Comparison of ENCODE assay signal across 8 cellular contexts in the genomic region with DNA sequence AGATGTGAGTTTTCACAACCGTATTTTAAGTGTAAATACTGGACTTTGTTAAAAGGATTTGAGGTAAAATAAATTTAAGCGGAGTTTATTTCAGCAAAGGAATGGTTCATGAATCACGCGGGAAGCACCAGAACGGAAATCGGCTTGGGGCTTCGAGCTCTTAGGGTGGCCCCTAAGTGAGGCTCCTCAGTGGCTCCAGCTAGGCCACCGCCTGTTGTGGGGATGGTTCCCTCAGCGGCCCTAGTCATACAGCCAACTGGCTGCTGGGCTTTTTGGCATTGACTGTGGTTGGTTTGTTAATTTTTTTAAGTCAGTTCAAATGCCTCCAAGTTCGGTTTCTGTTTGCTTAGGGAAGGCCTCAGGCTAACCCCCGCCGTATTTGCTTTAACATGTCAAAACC.
DNase-seq lines count a peak whose midpoint lies in the region; ATAC-seq, FAIRE-seq and TF ChIP-seq lines count a peak whose summit lies in the region.
"Not testable (repeated sequence)": the region's sequence is repeated elsewhere in the genome, so short reads cannot be mapped to it uniquely, and the experiment has no call there.

No MANE protein-coding gene starts in this region.

- TF ChIP-seq POLR2A in HCT116 (IDR thresholded peaks at IDR 0.05; ENCODE audit: borderline replicate concordance, extremely low read depth, insufficient read depth, insufficient read length); K562 (conservative IDR thresholded peaks at IDR 0.05): not testable (repeated sequence)

- peak overlapping the region; percentile 32 for H3K4me3 Mint-ChIP-seq in activated CD8-positive, alpha-beta T cell treated with anti-CD3 and anti-CD28 coated beads for 36 hours
- H3K4me3 Mint-ChIP-seq in glutamatergic neuron (ENCODE audit: unreplicated experiment) (peak overlapping the region; percentile 76), type B pancreatic cell (peak overlapping the region; percentile 75)

- H3K27me3 ChIP-seq in HCT116 (ENCODE audit: insufficient read depth, low read length); Panc1 (ENCODE audit: control insufficient read depth, insufficient read depth, low read length); K562 (ENCODE audit: control insufficient read depth in 2 of 2, insufficient read depth in 2 of 2, low read length in 2 of 2); left lung; pancreas: not testable (repeated sequence)

- not testable (repeated sequence) for H3K9ac ChIP-seq in HCT116 (ENCODE audit: low read length)
- H3K9ac ChIP-seq in K562 (ENCODE audit: insufficient read depth in 1 of 2, low read depth in 2 of 2, low read length in 2 of 2) = peak overlapping the region in 1 of 2 experiments; percentile 45; a peak in 2 of 4 replicates

- not testable (repeated sequence) for H4K20me1 ChIP-seq in HCT116 (ENCODE audit: insufficient read depth); K562 (replicated peaks; ENCODE audit: control insufficient read depth, insufficient read depth, low read length)

- peak overlapping the region; percentile 25; the same call in 1 of the 2 replicates for H3K4me2 ChIP-seq in HCT116 (ENCODE audit: low read length)
- not testable (repeated sequence) for H3K4me2 ChIP-seq in K562 (ENCODE audit: insufficient read depth, low read length)

- not testable (repeated sequence) for H3K9me2 ChIP-seq in HCT116 (ENCODE audit: insufficient read depth)

- not testable (repeated sequence) for TF ChIP-seq RAD21 in HCT116 (IDR thresholded peaks at IDR 0.05; ENCODE audit: low read depth); K562 (CRISPR knock-in tag; conservative IDR thresholded peaks at IDR 0.05 in 1 of 2, IDR thresholded peaks at IDR 0.05 in 1 of 2)

- not testable (repeated sequence) for H3K36me3 Mint-ChIP-seq in activated CD8-positive, alpha-beta T cell treated with anti-CD3 and anti-CD28 coated beads for 36 hours (ENCODE audit: low read depth); glutamatergic neuron (ENCODE audit: unreplicated experiment); type B pancreatic cell

- peak; percentile 35; the same call in 1 of the 2 replicates for ATAC-seq in HCT116
- ATAC-seq in Panc1 = peak; percentile 52
- ATAC-seq in activated CD8-positive, alpha-beta T cell treated with anti-CD3 and anti-CD28 coated beads for 36 hours = not testable (repeated sequence)
- peak; percentile 70 for ATAC-seq in K562
- ATAC-seq in left lung = peak; percentile 48
- peak; percentile 44 to 72 (median 60) for ATAC-seq in pancreas

- H3K9me3 ChIP-seq in HCT116 (ENCODE audit: control insufficient read depth in 1 of 2, insufficient read depth in 1 of 2, low read depth in 1 of 2, low read length in 2 of 2); Panc1 (ENCODE audit: control insufficient read depth, insufficient read depth, low read depth, low read length); K562 (replicated peaks; ENCODE audit: control insufficient read depth, insufficient read depth, low read depth, low read length); left lung; pancreas: not testable (repeated sequence)

- not testable (repeated sequence) for H3K4me1 ChIP-seq in HCT116 (ENCODE audit: control insufficient read depth in 1 of 2, insufficient read depth in 2 of 2, low read length in 2 of 2); Panc1 (ENCODE audit: control insufficient read depth, insufficient read depth, low read length); K562 (replicated peaks in 1 of 2; ENCODE audit: control insufficient read depth in 2 of 2, insufficient read depth in 2 of 2, low read length in 2 of 2); left lung; pancreas

- not testable (repeated sequence) for TF ChIP-seq CTCF in HCT116 (IDR thresholded peaks at IDR 0.05 in 2 of 3, conservative IDR thresholded peaks at IDR 0.05 in 1 of 3; ENCODE audit: borderline replicate concordance in 1 of 3, insufficient read depth in 1 of 3, low read depth in 2 of 3, low read length in 2 of 3); Panc1 (IDR thresholded peaks at IDR 0.05); activated CD8-positive, alpha-beta T cell treated with anti-CD3 and anti-CD28 coated beads for 36 hours (IDR thresholded peaks at IDR 0.05); K562 (IDR thresholded peaks at IDR 0.05 in 2 of 3, conservative IDR thresholded peaks at IDR 0.05 in 1 of 3; ENCODE audit: insufficient read depth in 2 of 3, low read depth in 1 of 3, low read length in 3 of 3); glutamatergic neuron (IDR thresholded peaks at IDR 0.05; ENCODE audit: partially characterized antibody, unreplicated experiment); left lung (IDR thresholded peaks at IDR 0.05); pancreas (IDR thresholded peaks at IDR 0.05); type B pancreatic cell (conservative IDR thresholded peaks at IDR 0.05)

- not testable (repeated sequence) for H2AFZ ChIP-seq in HCT116 (ENCODE audit: low read depth, low read length, poor library complexity, severe bottlenecking); K562 (ENCODE audit: low read depth, low read length)

- H3K79me2 ChIP-seq in HCT116 (ENCODE audit: insufficient read depth, low read length); K562 (ENCODE audit: control insufficient read depth, insufficient read depth, low read length): not testable (repeated sequence)

- not testable (repeated sequence) for H3K36me3 ChIP-seq in HCT116 (ENCODE audit: control insufficient read depth in 1 of 2, insufficient read depth in 2 of 2, low read length in 2 of 2); Panc1 (ENCODE audit: control insufficient read depth, insufficient read depth, low read length); K562 (ENCODE audit: control insufficient read depth, insufficient read depth, low read length); left lung; pancreas

- H3K4me3 ChIP-seq in HCT116 (replicated peaks in 1 of 2; ENCODE audit: low read depth in 1 of 2, low read length in 2 of 2) = peak overlapping the region in 1 of 2 experiments; percentile 17; a peak in 1 of 4 replicates
- peak overlapping the region; percentile 11 to 27; a peak in 2 of 4 replicates for H3K4me3 ChIP-seq in Panc1 (ENCODE audit: low read depth in 2 of 2, low read length in 2 of 2)
- 0 out of 2 replicates have a peak overlapping the region, but pooled peaks have one; percentile 24 for H3K4me3 ChIP-seq in K562
- not testable (repeated sequence) for H3K4me3 ChIP-seq in left lung, pancreas

- BruUV-seq in HCT116 (replicated peaks; lab: Mats Ljungman, UMichigan) (TSS peak; percentile 77), Panc1 (replicated peaks; lab: Mats Ljungman, UMichigan) (TSS peak; percentile 95), K562 (replicated peaks; lab: Mats Ljungman, UMichigan) (TSS peak; percentile 75)

- FAIRE-seq in K562 (lab: Jason Lieb, UNC); pancreas (lab: Jason Lieb, UNC): not testable (repeated sequence)

- not testable (repeated sequence) for TF ChIP-seq EP300 in K562 (IDR thresholded peaks at IDR 0.05; ENCODE audit: low read length)

- not testable (repeated sequence) for H3K9me3 Mint-ChIP-seq in activated CD8-positive, alpha-beta T cell treated with anti-CD3 and anti-CD28 coated beads for 36 hours; glutamatergic neuron (ENCODE audit: unreplicated experiment); type B pancreatic cell

- RAD21 ChIA-PET in HCT116 (lab: Charles Lee; ENCODE audit: low non-redundant PET in 1 of 2, low total read pairs in 2 of 2, uncharacterized antibody in 2 of 2, unreplicated experiment in 2 of 2) = not testable (repeated sequence)

- not testable (repeated sequence) for H3K9me1 ChIP-seq in K562 (ENCODE audit: control insufficient read depth, insufficient read depth, low read length)

- not testable (repeated sequence) for H3K4me1 Mint-ChIP-seq in activated CD8-positive, alpha-beta T cell treated with anti-CD3 and anti-CD28 coated beads for 36 hours (ENCODE audit: low read depth); glutamatergic neuron (ENCODE audit: low read depth, unreplicated experiment); type B pancreatic cell (ENCODE audit: unreplicated experiment)

- H3K27ac Mint-ChIP-seq in activated CD8-positive, alpha-beta T cell treated with anti-CD3 and anti-CD28 coated beads for 36 hours; glutamatergic neuron (ENCODE audit: unreplicated experiment); type B pancreatic cell: not testable (repeated sequence)

- not testable (repeated sequence) for H3K27me3 Mint-ChIP-seq in activated CD8-positive, alpha-beta T cell treated with anti-CD3 and anti-CD28 coated beads for 36 hours; glutamatergic neuron (ENCODE audit: unreplicated experiment); type B pancreatic cell

- not testable (repeated sequence) for DNase-seq in HCT116 (ENCODE audit: low read depth, low spot score); Panc1 (ENCODE audit: low read depth, low spot score); activated CD8-positive, alpha-beta T cell treated with anti-CD3 and anti-CD28 coated beads for 36 hours; K562 (ENCODE audit: extremely low read depth in 1 of 4, low spot score in 3 of 4); glutamatergic neuron; pancreas; type B pancreatic cell (ENCODE audit: extremely low spot score, unreplicated experiment)
- peak in 1 of 2 donors; percentile 23 for DNase-seq in left lung

- in situ Hi-C loops in Panc1 (cut with HindIII; ENCODE audit: low pct_unique_long_range_greater_than_20kb, low sequenced_read_pairs); K562 (cut with MboI): not testable (repeated sequence)

- 0% methylated on average over 4 of the region's 12 CpGs for WGBS in K562 (ENCODE audit: insufficient coverage, low coverage, missing lambda C conversion rate)
- WGBS in pancreas, 2 donors = 45 to 51% methylated on average over 6 to 8 of the region's 12 CpGs

- CTCF ChIA-PET in HCT116 (lab: Charles Lee); Panc1 (lab: Charles Lee); activated CD8-positive, alpha-beta T cell treated with anti-CD3 and anti-CD28 coated beads for 36 hours (lab: Charles Lee); K562 (lab: Yijun Ruan, JAX; ENCODE audit: low intra/inter-chr PET ratio): not testable (repeated sequence)

- not testable (repeated sequence) for H3K27ac ChIP-seq in HCT116 (ENCODE audit: low read depth, low read length); Panc1 (ENCODE audit: low read length); left lung; pancreas
- H3K27ac ChIP-seq in K562 (ENCODE audit: extremely low read depth, low read depth, low read length) = peak overlapping the region; percentile 33; the same call in 1 of the 3 replicates

- POLR2A ChIA-PET in HCT116 (lab: Charles Lee); Panc1 (lab: Charles Lee); activated CD8-positive, alpha-beta T cell treated with anti-CD3 and anti-CD28 coated beads for 36 hours (lab: Charles Lee); K562 (lab: Yijun Ruan, JAX): not testable (repeated sequence)

- intact Hi-C loops in HCT116 (cut with micrococcal nuclease); Panc1 (cut with micrococcal nuclease; ENCODE audit: unreplicated experiment); activated CD8-positive, alpha-beta T cell treated with anti-CD3 and anti-CD28 coated beads for 36 hours (cut with micrococcal nuclease); K562 (cut with micrococcal nuclease); left lung (cut with DNase I); pancreas (cut with DNase I): not testable (repeated sequence)
